ENCODE assay signal across 16 cellular contexts in genomic region chr20:60572991-60573390, GRCh38.
A peak's percentile ranks its signal among the peaks of the same experiment; 100 is the strongest.
DNase-seq lines count a peak whose midpoint lies in the region; ATAC-seq and TF ChIP-seq lines count a peak whose summit lies in the region.
"Had no signal": no experiment of that assay in that cellular context is flagged by ENCODE, and none has a peak within 500 bp of the region (broad histone marks: within the 10 kb centered on the region; RNA-seq: fewer than 3 reads in every experiment).

No MANE protein-coding gene starts in this region.

- no peak for ATAC-seq in GM21360 (IDR thresholded peaks at IDR 0.05; ENCODE audit: unreplicated experiment)
- no peak for ATAC-seq in activated T-cell treated with anti-CD3 and anti-CD28 coated beads, Interleukin-2, amount 50 U/mL, for 4 hours
- ATAC-seq: GM12878, GM23338, Panc1 had no signal

- H3K9me3 Mint-ChIP-seq in activated T-cell treated with anti-CD3 and anti-CD28 coated beads, Interleukin-2, amount 50 U/mL, for 4 hours: no peaks in the 10 kb centered on the region

- no peaks in the 10 kb centered on the region for H3K4me1 Mint-ChIP-seq in activated T-cell treated with anti-CD3 and anti-CD28 coated beads, Interleukin-2, amount 50 U/mL, for 4 hours (ENCODE audit: low read depth)
- H3K4me1 Mint-ChIP-seq: GM23338, IgD-negative memory B cell had no signal

- no peak overlapping the region for H3K4me3 ChIP-seq in fibroblast of mammary gland (ENCODE audit: control insufficient read depth, low read depth, low read length)
- H3K4me3 ChIP-seq: GM12878, GM23338 had no signal

- no peaks in the 10 kb centered on the region for H3K27me3 Mint-ChIP-seq in activated T-cell treated with anti-CD3 and anti-CD28 coated beads, Interleukin-2, amount 50 U/mL, for 4 hours (ENCODE audit: low read depth)
- H3K27me3 Mint-ChIP-seq: IgD-negative memory B cell had no signal

- no peaks in the 10 kb centered on the region for H3K36me3 Mint-ChIP-seq in activated T-cell treated with anti-CD3 and anti-CD28 coated beads, Interleukin-2, amount 50 U/mL, for 4 hours (ENCODE audit: insufficient read depth)

- H3K4me3 Mint-ChIP-seq in activated T-cell treated with anti-CD3 and anti-CD28 coated beads, Interleukin-2, amount 50 U/mL, for 4 hours: no peak overlapping the region
- H3K4me3 Mint-ChIP-seq: GM23338, IgD-negative memory B cell had no signal

- no peak for TF ChIP-seq CTCF in fibroblast of mammary gland (conservative IDR thresholded peaks at IDR 0.05; ENCODE audit: control insufficient read depth, insufficient read depth, low read depth, low read length)

- DNase-seq in Ammon's horn (ENCODE audit: low spot score) (peak; percentile 23), NCI-H1105 (lab: John Stamatoyannopoulos, UW) (peak; percentile 66), NCI-H69 (lab: John Stamatoyannopoulos, UW) (peak; percentile 61), fibroblast of mammary gland (ENCODE audit: low read depth) (peak; percentile 1), foreskin melanocyte (no peak), NCI-H1436 (lab: John Stamatoyannopoulos, UW) (no peak)
- DNase-seq in activated T-cell treated with anti-CD3 and anti-CD28 coated beads, Interleukin-2, amount 50 U/mL, for 4 hours: no peak
- DNase-seq: DMS53, NCI-H526, Right ventricle myocardium superior, SK-N-SH had no signal

Comparison
In these comparisons a context has a peak if more than half of its experiments do, and no peak if none do; other contexts are left out.
1. DNase-seq: peak in Ammon's horn (single experiment), NCI-H1105 (single experiment), NCI-H69 (single experiment) and fibroblast of mammary gland (single experiment); none in foreskin melanocyte (single experiment), activated T-cell treated with anti-CD3 and anti-CD28 coated beads, Interleukin-2, amount 50 U/mL, for 4 hours (single experiment) and NCI-H1436 (single experiment).